Comparison of ENCODE assay signal across 10 cellular contexts in genomic region chrX:47662144-47662657, GRCh38. TPM values are rescaled to one million over a fixed set of nuclear protein-coding genes. Genes with fewer than 3 reads are reported as not detected.
A peak's percentile ranks its signal among the peaks of the same experiment; 100 is the strongest.
DNase-seq lines count a peak whose midpoint lies in the region; ATAC-seq and TF ChIP-seq lines count a peak whose summit lies in the region.
"Had no signal": no experiment of that assay in that cellular context is flagged by ENCODE, and none has a peak within 500 bp of the region (broad histone marks: within the 10 kb centered on the region; RNA-seq: fewer than 3 reads in every experiment).

No MANE protein-coding gene starts in this region.

- intact Hi-C loops in activated naive CD4-positive, alpha-beta T cell treated with anti-CD3 and anti-CD28 coated beads for 36 hours (cut with micrococcal nuclease), result loop anchor here (1.0 kb wide), 1 partner anchor 14 kb away; no protein-coding TSS in a partner anchor
- intact Hi-C loops in activated CD4-positive, alpha-beta T cell treated with anti-CD3 and anti-CD28 coated beads, Interleukin-2, amount 10 ng/mL, durations not matched to agents 24 days and 14 days (cut with micrococcal nuclease), result loop anchor here (1.0 kb wide), 1 partner anchor 12 kb away; the partner anchor contains the start of gene ELK1
- intact Hi-C loops in CD8-positive, alpha-beta T cell (cut with DNase I, micrococcal nuclease), result loop anchor here in 1 of 2 experiments (5.0 kb wide), 1 partner anchor 175 kb away; the partner anchor contains the start of gene ZNF81

- no peak for ATAC-seq in CD8-positive, alpha-beta T cell
- ATAC-seq in GM21381 (IDR thresholded peaks at IDR 0.05; ENCODE audit: unreplicated experiment), result no peak
- ATAC-seq in GM19452 (IDR thresholded peaks at IDR 0.05; ENCODE audit: unreplicated experiment), result no peak
- ATAC-seq: gastrocnemius medialis had no signal

- peak; percentile 76 for DNase-seq in activated naive CD4-positive, alpha-beta T cell treated with anti-CD3 and anti-CD28 coated beads for 36 hours
- DNase-seq in activated naive CD4-positive, alpha-beta T cell (lab: John Stamatoyannopoulos, UW), result no peak
- peak; percentile 67 for DNase-seq in activated CD4-positive, alpha-beta T cell treated with anti-CD3 and anti-CD28 coated beads, Interleukin-2, amount 10 ng/mL, durations not matched to agents 24 days and 14 days
- peak; percentile 92 for DNase-seq in fibroblast of villous mesenchyme (ENCODE audit: low read depth)
- DNase-seq in stromal cell of bone marrow (ENCODE audit: low read depth), result peak; percentile 86
- DNase-seq in CD8-positive, alpha-beta T cell, result no peak
- DNase-seq: posterior cingulate gyrus had no signal

- no peak for TF ChIP-seq CTCF in fibroblast of villous mesenchyme (IDR thresholded peaks at IDR 0.05; ENCODE audit: insufficient read depth, low read depth, low read length)
- TF ChIP-seq CTCF in CD8-positive, alpha-beta T cell (IDR thresholded peaks at IDR 0.05), result no peak

- H3K9me3 Mint-ChIP-seq in activated naive CD4-positive, alpha-beta T cell treated with anti-CD3 and anti-CD28 coated beads for 36 hours, result peaks cover 2% of the 10 kb centered on the region
- H3K9me3 Mint-ChIP-seq in activated CD4-positive, alpha-beta T cell treated with anti-CD3 and anti-CD28 coated beads, Interleukin-2, amount 10 ng/mL, durations not matched to agents 24 days and 14 days, result peaks cover 3% of the 10 kb centered on the region
- H3K9me3 Mint-ChIP-seq in CD8-positive, alpha-beta T cell, result no peaks in the 10 kb centered on the region

- H3K36me3 ChIP-seq in CD8-positive, alpha-beta T cell (ENCODE audit: insufficient read depth, low read length), result peaks cover 1% of the 10 kb centered on the region

- H3K4me1 ChIP-seq in CD8-positive, alpha-beta T cell (ENCODE audit: insufficient read depth, low read length), result peaks cover 16% of the 10 kb centered on the region
- H3K4me1 ChIP-seq: gastrocnemius medialis had no signal

- peaks cover 3% of the 10 kb centered on the region for H3K36me3 Mint-ChIP-seq in activated naive CD4-positive, alpha-beta T cell treated with anti-CD3 and anti-CD28 coated beads for 36 hours (ENCODE audit: low read depth)
- peaks cover 12% of the 10 kb centered on the region for H3K36me3 Mint-ChIP-seq in activated CD4-positive, alpha-beta T cell treated with anti-CD3 and anti-CD28 coated beads, Interleukin-2, amount 10 ng/mL, durations not matched to agents 24 days and 14 days (ENCODE audit: low read depth)
- H3K36me3 Mint-ChIP-seq in CD8-positive, alpha-beta T cell, result peaks cover 5% of the 10 kb centered on the region

- H3K27ac Mint-ChIP-seq in activated naive CD4-positive, alpha-beta T cell treated with anti-CD3 and anti-CD28 coated beads for 36 hours, result peak overlapping the region; percentile 85
- peak overlapping the region; percentile 96 for H3K27ac Mint-ChIP-seq in activated CD4-positive, alpha-beta T cell treated with anti-CD3 and anti-CD28 coated beads, Interleukin-2, amount 10 ng/mL, durations not matched to agents 24 days and 14 days
- no peak overlapping the region for H3K27ac Mint-ChIP-seq in CD8-positive, alpha-beta T cell

- H3K4me3 ChIP-seq in fibroblast of villous mesenchyme (ENCODE audit: low read depth, low read length), result no peak overlapping the region
- H3K4me3 ChIP-seq in CD8-positive, alpha-beta T cell (ENCODE audit: low read depth, low read length), result no peak overlapping the region
- H3K4me3 ChIP-seq: gastrocnemius medialis had no signal

- no peaks in the 10 kb centered on the region for H3K27me3 ChIP-seq in CD8-positive, alpha-beta T cell (ENCODE audit: insufficient read depth, low read length)
- H3K27me3 ChIP-seq: gastrocnemius medialis had no signal

- POLR2A ChIA-PET in CD8-positive, alpha-beta T cell (lab: Charles Lee), result no interaction called here

- no peaks in the 10 kb centered on the region for H3K27me3 Mint-ChIP-seq in activated naive CD4-positive, alpha-beta T cell treated with anti-CD3 and anti-CD28 coated beads for 36 hours (ENCODE audit: low read depth)
- no peaks in the 10 kb centered on the region for H3K27me3 Mint-ChIP-seq in activated CD4-positive, alpha-beta T cell treated with anti-CD3 and anti-CD28 coated beads, Interleukin-2, amount 10 ng/mL, durations not matched to agents 24 days and 14 days
- no peaks in the 10 kb centered on the region for H3K27me3 Mint-ChIP-seq in CD8-positive, alpha-beta T cell (ENCODE audit: low read depth)

- H3K27ac ChIP-seq in CD8-positive, alpha-beta T cell (ENCODE audit: low read depth, low read length), result no peak overlapping the region
- H3K27ac ChIP-seq: gastrocnemius medialis had no signal

- H3K4me3 Mint-ChIP-seq in activated naive CD4-positive, alpha-beta T cell treated with anti-CD3 and anti-CD28 coated beads for 36 hours, result peak overlapping the region; percentile 24
- H3K4me3 Mint-ChIP-seq in activated CD4-positive, alpha-beta T cell treated with anti-CD3 and anti-CD28 coated beads, Interleukin-2, amount 10 ng/mL, durations not matched to agents 24 days and 14 days, result peak overlapping the region; percentile 67
- no peak overlapping the region for H3K4me3 Mint-ChIP-seq in CD8-positive, alpha-beta T cell

- H3K4me1 Mint-ChIP-seq in activated naive CD4-positive, alpha-beta T cell treated with anti-CD3 and anti-CD28 coated beads for 36 hours (ENCODE audit: low read depth), result peaks cover 29% of the 10 kb centered on the region
- peaks cover 18% of the 10 kb centered on the region for H3K4me1 Mint-ChIP-seq in activated CD4-positive, alpha-beta T cell treated with anti-CD3 and anti-CD28 coated beads, Interleukin-2, amount 10 ng/mL, durations not matched to agents 24 days and 14 days
- peaks cover 7% of the 10 kb centered on the region for H3K4me1 Mint-ChIP-seq in CD8-positive, alpha-beta T cell (ENCODE audit: low read depth)

- CTCF ChIA-PET in activated naive CD4-positive, alpha-beta T cell treated with anti-CD3 and anti-CD28 coated beads for 36 hours (lab: Charles Lee), result no interaction called here
- CTCF ChIA-PET in CD8-positive, alpha-beta T cell (lab: Charles Lee), result no interaction called here

- H3K9me3 ChIP-seq in CD8-positive, alpha-beta T cell (ENCODE audit: low read length), result no peaks in the 10 kb centered on the region
- H3K9me3 ChIP-seq: gastrocnemius medialis had no signal

RNA-seq across cellular contexts. Expression of gene UXT, which starts 3.2 kb away (rescaled TPM):
- total RNA-seq in activated naive CD4-positive, alpha-beta T cell treated with anti-CD3 and anti-CD28 coated beads for 36 hours, result 100 to 1,000 TPM; 192 to 198 TPM
- total RNA-seq in activated CD4-positive, alpha-beta T cell treated with anti-CD3 and anti-CD28 coated beads, Interleukin-2, amount 10 ng/mL, durations not matched to agents 24 days and 14 days, result 174 and 194 TPM in 2 replicates
- total RNA-seq in fibroblast of villous mesenchyme, result 91.5 and 101 TPM in 2 replicates
- total RNA-seq in CD8-positive, alpha-beta T cell, result 100 to 1,000 TPM; 202 TPM

RNA-seq across cellular contexts. Expression of gene ELK1, which starts 11.8 kb away (rescaled TPM):
- 10 to 100 TPM; 58.1 to 58.8 TPM for total RNA-seq in activated naive CD4-positive, alpha-beta T cell treated with anti-CD3 and anti-CD28 coated beads for 36 hours
- 104 and 112 TPM in 2 replicates for total RNA-seq in activated CD4-positive, alpha-beta T cell treated with anti-CD3 and anti-CD28 coated beads, Interleukin-2, amount 10 ng/mL, durations not matched to agents 24 days and 14 days
- total RNA-seq in fibroblast of villous mesenchyme, result 21.2 and 22.5 TPM in 2 replicates
- 10 to 100 TPM; 33.6 to 41.2 TPM for total RNA-seq in CD8-positive, alpha-beta T cell

RNA-seq across cellular contexts. Expression of gene CFP, which starts 32.5 kb away (rescaled TPM):
- total RNA-seq in activated naive CD4-positive, alpha-beta T cell treated with anti-CD3 and anti-CD28 coated beads for 36 hours, result 1 to 10 TPM; 5.1 to 6.8 TPM
- total RNA-seq in activated CD4-positive, alpha-beta T cell treated with anti-CD3 and anti-CD28 coated beads, Interleukin-2, amount 10 ng/mL, durations not matched to agents 24 days and 14 days, result 4.0 and 4.4 TPM in 2 replicates
- under 0.01 and 0.32 TPM in 2 replicates for total RNA-seq in fibroblast of villous mesenchyme
- 1 to 10 TPM; 4.8 to 6.2 TPM for total RNA-seq in CD8-positive, alpha-beta T cell

RNA-seq across cellular contexts. Expression of gene SYN1, which starts 42.5 kb away (rescaled TPM):
- total RNA-seq in activated naive CD4-positive, alpha-beta T cell treated with anti-CD3 and anti-CD28 coated beads for 36 hours, result under 1 TPM; 0.12 to 0.36 TPM
- total RNA-seq in activated CD4-positive, alpha-beta T cell treated with anti-CD3 and anti-CD28 coated beads, Interleukin-2, amount 10 ng/mL, durations not matched to agents 24 days and 14 days, result 0.49 and 0.54 TPM in 2 replicates
- 0.32 TPM in 1 of 2 replicates, not detected in the other for total RNA-seq in fibroblast of villous mesenchyme
- under 1 TPM in 1 of 2 experiments, not detected in 1; 0.17 TPM for total RNA-seq in CD8-positive, alpha-beta T cell

Comparison
In these comparisons a context has a peak if more than half of its experiments do, and no peak if none do; other contexts are left out.
1. DNase-seq: peak in activated naive CD4-positive, alpha-beta T cell treated with anti-CD3 and anti-CD28 coated beads for 36 hours (single experiment), activated CD4-positive, alpha-beta T cell treated with anti-CD3 and anti-CD28 coated beads, Interleukin-2, amount 10 ng/mL, durations not matched to agents 24 days and 14 days (single experiment), fibroblast of villous mesenchyme (single experiment) and stromal cell of bone marrow (single experiment); none in activated naive CD4-positive, alpha-beta T cell (0 of 4) and CD8-positive, alpha-beta T cell (0 of 7).